ENCODE assay signal across 22 cellular contexts in the genomic region with DNA sequence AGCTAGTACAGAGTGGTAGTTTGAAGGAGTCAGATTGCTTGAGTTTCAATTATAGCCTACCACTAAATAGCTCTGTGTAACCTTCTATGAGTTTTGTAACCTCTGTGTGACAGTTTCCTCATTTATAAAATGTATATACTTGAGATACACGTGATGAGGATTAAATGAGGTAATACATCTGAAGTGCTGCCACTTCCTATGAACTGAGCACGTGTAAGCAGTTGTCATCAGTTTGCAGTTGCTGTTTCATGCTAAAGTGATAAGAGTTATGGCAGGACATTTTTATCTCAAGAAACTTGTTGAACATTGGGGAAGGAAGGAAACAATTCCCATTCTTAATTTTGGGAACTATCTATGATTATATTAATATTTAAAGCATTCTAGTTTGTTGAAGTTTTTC. TPM values are rescaled to one million over a fixed set of nuclear protein-coding genes. Genes with fewer than 3 reads are reported as not detected.
DNase-seq lines count a peak whose midpoint lies in the region; ATAC-seq and TF ChIP-seq lines count a peak whose summit lies in the region.
"Had no signal": no experiment of that assay in that cellular context is flagged by ENCODE, and none has a peak within 500 bp of the region (broad histone marks: within the 10 kb centered on the region; RNA-seq: fewer than 3 reads in every experiment).

No MANE protein-coding gene starts in this region.

- no peak overlapping the region for H3K27ac ChIP-seq in cardiac muscle cell
- H3K27ac ChIP-seq in CD8-positive, alpha-beta memory T cell (ENCODE audit: low read depth, low read length): no peak overlapping the region
- H3K27ac ChIP-seq: A549, C4-2B, GM23248, psoas muscle, upper lobe of left lung had no signal

- intact Hi-C loops in Right ventricle myocardium inferior (cut with DNase I): no loop called here

- DNase-seq in cardiac muscle cell (ENCODE audit: low read depth in 1 of 2, low spot score in 1 of 2) (peak; percentile 13 to 43), Right ventricle myocardium inferior (ENCODE audit: missing footprints) (no peak), SIG-M5 (lab: John Stamatoyannopoulos, UW) (peak; percentile 70), erythroblast (lab: John Stamatoyannopoulos, UW) (peak; percentile 80 to 87)
- DNase-seq in activated T-cell treated with anti-CD3 and anti-CD28 coated beads, Interleukin-2, amount 50 U/mL, for 24 hours: no peak
- DNase-seq in CD8-positive, alpha-beta memory T cell: no peak
- DNase-seq: activated CD8-positive, alpha-beta memory T cell treated with anti-CD3 and anti-CD28 coated beads, Interleukin-2, amount 50 U/mL, for 4 hours; activated naive CD4-positive, alpha-beta T cell; glutamatergic neuron; GM23248; mesendoderm; NCI-H2029 treated with DMSO at 0.1 percent for 48 hours; NCI-H526; psoas muscle; stimulated activated naive CD8-positive, alpha-beta T cell treated with anti-CD3 and anti-CD28 coated beads, Interleukin-15, Interleukin-2, amounts not matched to agents 100 U/mL and 50 U/mL, for 24 hours; upper lobe of left lung had no signal

- POLR2A ChIA-PET in CD8-positive, alpha-beta memory T cell (lab: Charles Lee): interaction anchor here (0.7 kb wide), 1 partner anchor 944 kb away, joined by 3 read pairs; no protein-coding TSS in a partner anchor

- no peak overlapping the region for H3K4me3 Mint-ChIP-seq in activated T-cell treated with anti-CD3 and anti-CD28 coated beads, Interleukin-2, amount 50 U/mL, for 24 hours
- H3K4me3 Mint-ChIP-seq in CD8-positive, alpha-beta memory T cell: no peak overlapping the region
- H3K4me3 Mint-ChIP-seq: neural crest cell; T-helper 1 cell treated with Interleukin-12 subunit alpha and Interleukin-12 subunit beta and Interleukin-4 antibody, amounts not matched to agents 30 μg/mL and 1 μg/mL, for 36 hours had no signal

- no peaks in the 10 kb centered on the region for H3K27me3 ChIP-seq in cardiac muscle cell
- H3K27me3 ChIP-seq in CD8-positive, alpha-beta memory T cell (ENCODE audit: insufficient read depth, low read length, poor library complexity, severe bottlenecking): no peaks in the 10 kb centered on the region
- H3K27me3 ChIP-seq: upper lobe of left lung had no signal

- no peak for TF ChIP-seq POLR2A in erythroblast (IDR thresholded peaks at IDR 0.05; ENCODE audit: low read length)

- CTCF ChIA-PET in CD8-positive, alpha-beta memory T cell (lab: Charles Lee): no interaction called here

- ATAC-seq in Right ventricle myocardium inferior (no peak), GM18873 (IDR thresholded peaks at IDR 0.05; ENCODE audit: low FRiP score, unreplicated experiment) (no peak), HG03521 (IDR thresholded peaks at IDR 0.05; ENCODE audit: unreplicated experiment) (no peak)
- ATAC-seq: A549; psoas muscle; stimulated activated naive CD8-positive, alpha-beta T cell treated with anti-CD3 and anti-CD28 coated beads, Interleukin-15, Interleukin-2, amounts not matched to agents 100 U/mL and 50 U/mL, for 24 hours had no signal

- H3K4me1 ChIP-seq in cardiac muscle cell (ENCODE audit: low read depth): no peaks in the 10 kb centered on the region
- no peaks in the 10 kb centered on the region for H3K4me1 ChIP-seq in CD8-positive, alpha-beta memory T cell (ENCODE audit: insufficient read depth, low read length)
- H3K4me1 ChIP-seq: A549, psoas muscle, upper lobe of left lung had no signal

- no peaks in the 10 kb centered on the region for H3K27me3 Mint-ChIP-seq in activated T-cell treated with anti-CD3 and anti-CD28 coated beads, Interleukin-2, amount 50 U/mL, for 24 hours
- no peaks in the 10 kb centered on the region for H3K27me3 Mint-ChIP-seq in CD8-positive, alpha-beta memory T cell

- peaks cover 19% of the 10 kb centered on the region for H3K9me3 Mint-ChIP-seq in activated T-cell treated with anti-CD3 and anti-CD28 coated beads, Interleukin-2, amount 50 U/mL, for 24 hours
- H3K9me3 Mint-ChIP-seq in CD8-positive, alpha-beta memory T cell: peaks cover 5 to 16% (median 13%) of the 10 kb centered on the region in 5 donors

- TF ChIP-seq CTCF in cardiac muscle cell (IDR thresholded peaks at IDR 0.05; ENCODE audit: low read depth, low read length): no peak

- H3K4me3 ChIP-seq in cardiac muscle cell: no peak overlapping the region
- no peak overlapping the region for H3K4me3 ChIP-seq in CD8-positive, alpha-beta memory T cell (ENCODE audit: low read length)
- H3K4me3 ChIP-seq: A549, GM23248, psoas muscle, upper lobe of left lung had no signal

- H3K9me3 ChIP-seq in cardiac muscle cell (ENCODE audit: low read depth): no peaks in the 10 kb centered on the region
- H3K9me3 ChIP-seq in CD8-positive, alpha-beta memory T cell (ENCODE audit: low read length): no peaks in the 10 kb centered on the region

- H3K4me1 Mint-ChIP-seq in activated T-cell treated with anti-CD3 and anti-CD28 coated beads, Interleukin-2, amount 50 U/mL, for 24 hours (ENCODE audit: low read depth): peaks cover 2% of the 10 kb centered on the region
- no peaks in the 10 kb centered on the region for H3K4me1 Mint-ChIP-seq in CD8-positive, alpha-beta memory T cell
- H3K4me1 Mint-ChIP-seq: neural crest cell had no signal

- peaks cover 37% of the 10 kb centered on the region for H3K36me3 Mint-ChIP-seq in activated T-cell treated with anti-CD3 and anti-CD28 coated beads, Interleukin-2, amount 50 U/mL, for 24 hours (ENCODE audit: low read depth)
- peaks cover 23 to 46% (median 30%) of the 10 kb centered on the region in 3 donors for H3K36me3 Mint-ChIP-seq in CD8-positive, alpha-beta memory T cell

- no peak overlapping the region for H3K27ac Mint-ChIP-seq in activated T-cell treated with anti-CD3 and anti-CD28 coated beads, Interleukin-2, amount 50 U/mL, for 24 hours
- H3K27ac Mint-ChIP-seq in CD8-positive, alpha-beta memory T cell: no peak overlapping the region
- H3K27ac Mint-ChIP-seq: T-helper 1 cell treated with Interleukin-12 subunit alpha and Interleukin-12 subunit beta and Interleukin-4 antibody, amounts not matched to agents 30 μg/mL and 1 μg/mL, for 36 hours had no signal

- H3K36me3 ChIP-seq in cardiac muscle cell: peaks cover 11% of the 10 kb centered on the region
- H3K36me3 ChIP-seq in CD8-positive, alpha-beta memory T cell (ENCODE audit: insufficient read depth, low read length): no peaks in the 10 kb centered on the region

RNA-seq across cellular contexts. Expression of a gene that starts 38.5 kb away (rescaled TPM):
- 12.6 and 16.2 TPM in 2 replicates for total RNA-seq in cardiac muscle cell
- polyA plus RNA-seq in cardiac muscle cell: 8.6 and 16.2 TPM in 2 replicates
- 5.2 TPM for total RNA-seq in Right ventricle myocardium inferior
- total RNA-seq in CD8-positive, alpha-beta memory T cell: 1 to 10 TPM; 4.2 to 5.5 TPM
- 3.1 TPM for polyA plus RNA-seq in CD8-positive, alpha-beta memory T cell

RNA-seq across cellular contexts. Expression of a gene that starts 39.1 kb away (rescaled TPM):
- total RNA-seq in cardiac muscle cell: 24.0 and 37.4 TPM in 2 replicates
- polyA plus RNA-seq in cardiac muscle cell: 76.3 and 103 TPM in 2 replicates
- 54.1 TPM for total RNA-seq in Right ventricle myocardium inferior
- 100 to 1,000 TPM; 129 to 132 TPM for total RNA-seq in CD8-positive, alpha-beta memory T cell
- 23.7 TPM for polyA plus RNA-seq in CD8-positive, alpha-beta memory T cell

Comparison
In these comparisons a context has a peak if more than half of its experiments do, and no peak if none do; other contexts are left out.
1. DNase-seq: peak in cardiac muscle cell (2 of 2), SIG-M5 (single experiment) and erythroblast (2 of 2); none in Right ventricle myocardium inferior (single experiment), activated T-cell treated with anti-CD3 and anti-CD28 coated beads, Interleukin-2, amount 50 U/mL, for 24 hours (single experiment) and CD8-positive, alpha-beta memory T cell (0 of 5).